In the genomic region with DNA sequence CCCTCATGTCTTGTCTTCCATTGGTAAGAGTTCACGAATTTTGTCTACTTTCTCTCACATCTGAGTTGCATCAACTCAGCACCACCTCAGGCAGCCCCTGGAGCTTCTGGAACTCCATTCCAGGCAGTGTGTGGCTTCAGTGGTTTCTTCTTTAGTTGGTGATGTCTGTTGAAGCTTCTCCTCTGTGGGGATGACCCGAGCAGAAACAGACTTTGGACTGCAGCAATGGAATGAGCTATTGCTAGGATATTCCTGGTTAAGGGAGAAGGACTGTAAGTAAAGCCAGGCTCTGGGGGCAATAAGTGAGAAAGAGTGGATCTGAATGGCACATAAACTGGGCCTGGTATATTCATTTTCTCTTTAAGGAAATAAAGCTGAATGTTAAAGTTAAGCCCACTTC, we compare ENCODE assay signal across 23 cellular contexts. TPM values are rescaled to one million over a fixed set of nuclear protein-coding genes. Genes with fewer than 3 reads are reported as not detected.
"Had no signal": no experiment of that assay in that cellular context is flagged by ENCODE, and none has a peak within 500 bp of the region (broad histone marks: within the 10 kb centered on the region; RNA-seq: fewer than 3 reads in every experiment).

No MANE protein-coding gene starts in this region.

- H3K4me3 ChIP-seq: SJSA1, SK-N-MC had no signal

- H3K27me3 ChIP-seq: SJSA1 had no signal

- H3K27ac ChIP-seq: SJSA1, SK-N-MC had no signal

- DNase-seq: KBM-7, NCI-H1092, NCI-H1105 treated with DMSO at 0.1 percent for 48 hours, NCI-H1417 treated with DMSO at 0.1 percent for 48 hours, NCI-H146, NCI-H1694 treated with DMSO at 0.1 percent for 48 hours, NCI-H1930, NCI-H2081, NCI-H2171, NCI-H226, NCI-H446, NCI-H510A, NCI-H524 treated with DMSO at 0.1 percent for 48 hours, NCI-H69, NCI-H774, Right ventricle myocardium superior, RPMI8226, SIG-M5, SW 1271 had no signal

- H3K9me3 ChIP-seq: SJSA1 had no signal

- FAIRE-seq: RCC 7860 had no signal

- H3K36me3 ChIP-seq: SJSA1 had no signal

RNA-seq across cellular contexts. Expression of a gene that starts 32.3 kb away (rescaled TPM):
- total RNA-seq: HT1080 had no signal
